ENCODE assay signal across 29 cellular contexts in the genomic region with DNA sequence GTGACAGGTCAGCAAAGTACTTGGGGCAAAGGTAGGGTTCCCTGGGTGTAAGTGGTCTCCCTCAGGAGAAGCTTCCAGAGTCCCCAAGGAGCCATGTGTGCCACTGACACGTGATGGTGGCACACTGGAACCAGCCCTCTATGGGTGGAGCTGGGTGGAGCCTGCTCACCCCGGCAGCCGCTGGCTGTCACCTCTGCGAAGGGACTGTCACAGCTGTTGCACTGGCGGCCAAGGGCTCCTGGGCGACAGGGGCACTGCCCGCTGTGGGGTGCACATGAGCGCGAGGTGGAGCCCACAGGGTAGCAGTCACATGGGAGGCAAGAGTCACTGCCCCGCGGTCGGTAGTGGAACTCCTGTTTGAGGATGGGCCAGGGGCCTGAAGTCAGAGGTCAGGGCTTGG. TPM values are rescaled to one million over a fixed set of nuclear protein-coding genes. Genes with fewer than 3 reads are reported as not detected.
DNase-seq lines count a peak whose midpoint lies in the region; ATAC-seq, FAIRE-seq and TF ChIP-seq lines count a peak whose summit lies in the region.
"Had no signal": no experiment of that assay in that cellular context is flagged by ENCODE, and none has a peak within 500 bp of the region (broad histone marks: within the 10 kb centered on the region; RNA-seq: fewer than 3 reads in every experiment).

No MANE protein-coding gene starts in this region.

- H3K79me2 ChIP-seq in GM12878 (ENCODE audit: control insufficient read depth, insufficient read depth, low read length) (no peaks in the 10 kb centered on the region), neural progenitor cell (ENCODE audit: low read depth) (no peaks in the 10 kb centered on the region)

- RAD21 ChIA-PET in GM12878 (lab: Charles Lee; ENCODE audit: unreplicated experiment) = no interaction called here

- CTCF ChIA-PET in GM12878 (lab: Yijun Ruan, JAX) = no interaction called here

- no peak overlapping the region for H3K27ac ChIP-seq in GM12878 (ENCODE audit: control insufficient read depth, insufficient read depth)
- no peak overlapping the region for H3K27ac ChIP-seq in neural progenitor cell
- no peak overlapping the region for H3K27ac ChIP-seq in testis
- H3K27ac ChIP-seq: BLaER1, SK-N-MC had no signal

- no peak for TF ChIP-seq CTCF in GM12878 (IDR thresholded peaks at IDR 0.05 in 2 of 3, conservative IDR thresholded peaks at IDR 0.05 in 1 of 3; ENCODE audit: control insufficient read depth in 2 of 3, extremely low read depth in 1 of 3, insufficient read depth in 1 of 3, low read depth in 3 of 3, low read length in 3 of 3)
- no peak for TF ChIP-seq CTCF in neural progenitor cell (IDR thresholded peaks at IDR 0.05)
- no peak for TF ChIP-seq CTCF in testis (IDR thresholded peaks at IDR 0.05)

- H3K4me3 Mint-ChIP-seq in neural progenitor cell = peak overlapping the region; percentile 66
- H3K4me3 Mint-ChIP-seq in activated T-helper 1 cell treated with anti-CD3 and anti-CD28 coated beads, Interleukin-12 subunit alpha, Interleukin-12 subunit beta, Interleukin-2, Interleukin-4 antibody, amounts not matched to agents 30 ng/mL and 10 ng/mL and 1 ng/mL, durations not matched to agents 14 hours and 24 hours and 36 hours = no peak overlapping the region

- H3K9me3 ChIP-seq in GM12878 (replicated peaks; ENCODE audit: control insufficient read depth, insufficient read depth, low read length) (no peaks in the 10 kb centered on the region), neural progenitor cell (ENCODE audit: low read depth) (no peaks in the 10 kb centered on the region), testis (no peaks in the 10 kb centered on the region)
- H3K9me3 ChIP-seq: BLaER1, MG63 had no signal

- no peak for TF ChIP-seq EP300 in GM12878 (IDR thresholded peaks at IDR 0.05; ENCODE audit: borderline replicate concordance in 1 of 2, control insufficient read depth in 1 of 2, low read depth in 2 of 2, low read length in 2 of 2)

- H3K27me3 ChIP-seq in GM12878 (replicated peaks in 1 of 2; ENCODE audit: control insufficient read depth in 2 of 2, insufficient read depth in 2 of 2, low read length in 1 of 2) = peaks cover 0 to 2% of the 10 kb centered on the region in 2 experiments; a peak in 1 of 4 replicates
- peaks cover 8% of the 10 kb centered on the region for H3K27me3 ChIP-seq in neural progenitor cell
- H3K27me3 ChIP-seq in testis = no peaks in the 10 kb centered on the region
- H3K27me3 ChIP-seq: BLaER1, MG63 had no signal

- in situ Hi-C loops in GM12878 (cut with MboI) = no loop called here

- H3F3A ChIP-seq in neural progenitor cell (ENCODE audit: low read depth) = peaks cover 7% of the 10 kb centered on the region

- SMC1A ChIA-PET in GM12878 (lab: Charles Lee; ENCODE audit: uncharacterized antibody, unreplicated experiment) = interaction anchor here (1.4 kb wide), 1 partner anchor 16 kb away, joined by 3 read pairs; the partner anchor contains the start of gene SLC26A6

- no peak for FAIRE-seq in GM12878 (lab: Jason Lieb, UNC)
- FAIRE-seq: H54 had no signal

- H3K36me3 ChIP-seq in GM12878 (ENCODE audit: control insufficient read depth in 2 of 2, insufficient read depth in 2 of 2, low read length in 1 of 2) (no peaks in the 10 kb centered on the region), neural progenitor cell (no peaks in the 10 kb centered on the region), testis (ENCODE audit: low read depth, missing control alignments) (no peaks in the 10 kb centered on the region)
- H3K36me3 ChIP-seq: BLaER1, MG63 had no signal

- peaks cover 14% of the 10 kb centered on the region for H3K4me1 Mint-ChIP-seq in neural progenitor cell
- H3K4me1 Mint-ChIP-seq in activated T-helper 1 cell treated with anti-CD3 and anti-CD28 coated beads, Interleukin-12 subunit alpha, Interleukin-12 subunit beta, Interleukin-2, Interleukin-4 antibody, amounts not matched to agents 30 ng/mL and 10 ng/mL and 1 ng/mL, durations not matched to agents 14 hours and 24 hours and 36 hours (ENCODE audit: low read depth) = peaks cover 7% of the 10 kb centered on the region

- H3K4me3 ChIP-seq in GM12878 = no peak overlapping the region
- H3K4me3 ChIP-seq in neural progenitor cell = no peak overlapping the region
- H3K4me3 ChIP-seq in testis = no peak overlapping the region
- H3K4me3 ChIP-seq: BLaER1, MG63, SK-N-MC had no signal

- intact Hi-C loops in GM12878 (cut with micrococcal nuclease; ENCODE audit: unreplicated experiment) = no loop called here
- intact Hi-C loops in activated T-helper 1 cell treated with anti-CD3 and anti-CD28 coated beads, Interleukin-12 subunit alpha, Interleukin-12 subunit beta, Interleukin-2, Interleukin-4 antibody, amounts not matched to agents 30 ng/mL and 10 ng/mL and 1 ng/mL, durations not matched to agents 14 hours and 24 hours and 36 hours (cut with micrococcal nuclease) = no loop called here
- intact Hi-C loops in testis (cut with DNase I; ENCODE audit: low total_unique reads) = no loop called here

- no peaks in the 10 kb centered on the region for H3K9me3 Mint-ChIP-seq in neural progenitor cell
- no peaks in the 10 kb centered on the region for H3K9me3 Mint-ChIP-seq in activated T-helper 1 cell treated with anti-CD3 and anti-CD28 coated beads, Interleukin-12 subunit alpha, Interleukin-12 subunit beta, Interleukin-2, Interleukin-4 antibody, amounts not matched to agents 30 ng/mL and 10 ng/mL and 1 ng/mL, durations not matched to agents 14 hours and 24 hours and 36 hours
- H3K9me3 Mint-ChIP-seq: CD4-positive, alpha-beta memory T cell had no signal

- DNase-seq in HT-29 (ENCODE audit: low spot score) (peak; percentile 13), GM12878 (ENCODE audit: low read depth, low spot score) (no peak), neural progenitor cell (ENCODE audit: low spot score) (no peak), testis (no peak), NCI-H526 treated with DMSO at 0.1 percent for 48 hours (lab: John Stamatoyannopoulos, UW) (no peak)
- DNase-seq in activated T-helper 1 cell treated with anti-CD3 and anti-CD28 coated beads, Interleukin-12 subunit alpha, Interleukin-12 subunit beta, Interleukin-2, Interleukin-4 antibody, amounts not matched to agents 30 ng/mL and 10 ng/mL and 1 ng/mL, durations not matched to agents 14 hours and 24 hours and 36 hours (ENCODE audit: low spot score) = no peak
- DNase-seq: CD4-positive, alpha-beta memory T cell; COR-L47; DMS53; IMR-90; KG1; MG63; NCI-H1105 treated with DMSO at 0.1 percent for 48 hours; NCI-H146; NCI-H1930; NCI-H446; NCI-H524 treated with DMSO at 0.1 percent for 48 hours; NCI-H82; NK-92 treated with Interleukin-12 subunit alpha and Interleukin-12 subunit beta, amount 100 ng/mL, for 24 hours; PC-3; SHP77 treated with DMSO at 0.1 percent for 48 hours had no signal

- 54% methylated on average over 12 of the region's 12 CpGs for WGBS in GM12878 (ENCODE audit: insufficient coverage, insufficient replicate concordance, low lambda C conversion rate, missing lambda C conversion rate)
- 91% methylated on average over 10 to 12 of the region's 12 CpGs for WGBS in testis, 2 donors

- POLR2A ChIA-PET in GM12878 (lab: Charles Lee) = no interaction called here

- 0 out of 3 replicates have a peak, but pooled peaks have one; percentile 16 for ATAC-seq in GM12878
- ATAC-seq: PC-3 had no signal

- no peak overlapping the region for H3K4me2 ChIP-seq in GM12878 (ENCODE audit: control insufficient read depth, insufficient read depth)
- H3K4me2 ChIP-seq in neural progenitor cell = no peak overlapping the region
- H3K4me2 ChIP-seq: BLaER1 had no signal

- H3K9ac ChIP-seq in GM12878 (ENCODE audit: control insufficient read depth, insufficient read depth, low read length) (no peak overlapping the region), neural progenitor cell (no peak overlapping the region)
- H3K9ac ChIP-seq: BLaER1 had no signal

- H2AFZ ChIP-seq in GM12878 (ENCODE audit: control insufficient read depth, low read depth, low read length) = no peak overlapping the region
- H2AFZ ChIP-seq in neural progenitor cell (replicated peaks) = no peak overlapping the region

- peaks cover 22% of the 10 kb centered on the region for H3K36me3 Mint-ChIP-seq in neural progenitor cell
- H3K36me3 Mint-ChIP-seq in activated T-helper 1 cell treated with anti-CD3 and anti-CD28 coated beads, Interleukin-12 subunit alpha, Interleukin-12 subunit beta, Interleukin-2, Interleukin-4 antibody, amounts not matched to agents 30 ng/mL and 10 ng/mL and 1 ng/mL, durations not matched to agents 14 hours and 24 hours and 36 hours (ENCODE audit: low read depth) = peaks cover 4% of the 10 kb centered on the region
- H3K36me3 Mint-ChIP-seq: CD4-positive, alpha-beta memory T cell had no signal

- no TSS peak for BruUV-seq in GM12878 (replicated peaks; lab: Mats Ljungman, UMichigan)

- no peak overlapping the region for H3K27ac Mint-ChIP-seq in neural progenitor cell
- H3K27ac Mint-ChIP-seq in activated T-helper 1 cell treated with anti-CD3 and anti-CD28 coated beads, Interleukin-12 subunit alpha, Interleukin-12 subunit beta, Interleukin-2, Interleukin-4 antibody, amounts not matched to agents 30 ng/mL and 10 ng/mL and 1 ng/mL, durations not matched to agents 14 hours and 24 hours and 36 hours = no peak overlapping the region

- no peak for TF ChIP-seq RAD21 in GM12878 (IDR thresholded peaks at IDR 0.05; ENCODE audit: insufficient read depth, low read depth, low read length)

- H4K20me1 ChIP-seq in GM12878 (ENCODE audit: control insufficient read depth, insufficient read depth) = no peaks in the 10 kb centered on the region; the same call in 1 of the 2 replicates
- peaks cover 16% of the 10 kb centered on the region for H4K20me1 ChIP-seq in neural progenitor cell (ENCODE audit: low read depth)
- H4K20me1 ChIP-seq: BLaER1 had no signal

- H3K4me1 ChIP-seq in GM12878 (ENCODE audit: control insufficient read depth, insufficient read depth, low read length) (no peaks in the 10 kb centered on the region), neural progenitor cell (peaks cover 5% of the 10 kb centered on the region), testis (peaks cover under 1% of the 10 kb centered on the region)

- TF ChIP-seq POLR2A in GM12878 (IDR thresholded peaks at IDR 0.05; ENCODE audit: low read depth, low read length) = no peak
- TF ChIP-seq POLR2A in testis (IDR thresholded peaks at IDR 0.05) = no peak

- peaks cover 7% of the 10 kb centered on the region for H3K27me3 Mint-ChIP-seq in neural progenitor cell (ENCODE audit: insufficient read depth, low read depth)
- H3K27me3 Mint-ChIP-seq in activated T-helper 1 cell treated with anti-CD3 and anti-CD28 coated beads, Interleukin-12 subunit alpha, Interleukin-12 subunit beta, Interleukin-2, Interleukin-4 antibody, amounts not matched to agents 30 ng/mL and 10 ng/mL and 1 ng/mL, durations not matched to agents 14 hours and 24 hours and 36 hours (ENCODE audit: insufficient read depth) = peaks cover 2% of the 10 kb centered on the region
- H3K27me3 Mint-ChIP-seq: CD4-positive, alpha-beta memory T cell had no signal

RNA-seq across cellular contexts. Expression of gene CELSR3, which starts 12.0 kb away (rescaled TPM):
- 9.9 and 12.5 TPM in 2 replicates for total RNA-seq in HT-29 (2014; rRNA removed; shearing (Covaris generic))
- 5.4 and 7.9 TPM in 2 replicates for total RNA-seq in GM12878 (2013; cell fraction: nucleolus; rRNA removed)
- total RNA-seq in GM12878 (2014; rRNA removed) (0.82 and 0.96 TPM in 2 replicates), GM12878 (2014; rRNA removed; fragmentation: Illumina TruSeq; extraction: Trizol) (0.37 and 0.58 TPM in 2 replicates), GM12878 (2021) (1.6 TPM in 2 replicates), neural progenitor cell (ENCODE audit: low replicate concordance) (9.9 and 22.3 TPM in 2 replicates), testis (10 to 100 TPM; 14.3 to 17.5 TPM)
- 0.31 TPM for polyA plus RNA-seq in GM12878 (2011; ENCODE audit: low read depth)
- polyA plus RNA-seq in GM12878 (2011; rRNA removed) (0.65 and 1.1 TPM in 2 replicates), GM12878 (2014; fragmentation: Illumina TruSeq; extraction: Trizol) (0.48 and 0.56 TPM in 2 replicates), GM12878 (2014; fragmentation: Nextera tagmentation; extraction: Ambion mirVana) (under 1 TPM; 0.08 to 0.18 TPM), GM12878 (2014; rRNA removed) (1.2 and 1.6 TPM in 2 replicates), GM12878 (2016; fragmentation: Nextera tagmentation; extraction: Ambion mirVana) (under 1 TPM; 0.34 to 0.35 TPM), testis (ENCODE audit: insufficient read depth, low read depth, low replicate concordance) (13.5 TPM)
- polyA plus RNA-seq in GM12878 (2011; cell fraction: cytosol; rRNA removed) = 1.9 and 2.3 TPM in 2 replicates
- polyA plus RNA-seq in GM12878 (2011; cell fraction: nucleus; rRNA removed) = 12.5 and 14.4 TPM in 2 replicates
- polyA plus RNA-seq in GM12878 (2012) = 0.61 and 0.76 TPM in 2 replicates
- polyA minus RNA-seq in GM12878 (2011; rRNA and poly(A)+ RNA removed) = 3.7 and 4.9 TPM in 2 replicates
- 2.1 and 2.3 TPM in 2 replicates for polyA minus RNA-seq in GM12878 (2011; cell fraction: cytosol; rRNA and poly(A)+ RNA removed)
- polyA minus RNA-seq in GM12878 (2011; cell fraction: nucleus; rRNA and poly(A)+ RNA removed) = 5.9 and 8.3 TPM in 2 replicates
- 11.6 and 11.7 TPM in 2 replicates for total RNA-seq in activated T-helper 1 cell treated with anti-CD3 and anti-CD28 coated beads, Interleukin-12 subunit alpha, Interleukin-12 subunit beta, Interleukin-2, Interleukin-4 antibody, amounts not matched to agents 30 ng/mL and 10 ng/mL and 1 ng/mL, durations not matched to agents 14 hours and 24 hours and 36 hours

RNA-seq across cellular contexts. Expression of gene SLC26A6, which starts 15.5 kb away (rescaled TPM):
- total RNA-seq in HT-29 (2014; rRNA removed; shearing (Covaris generic)) = 28.3 and 32.1 TPM in 2 replicates
- 57.6 and 65.8 TPM in 2 replicates for total RNA-seq in GM12878 (2013; cell fraction: nucleolus; rRNA removed)
- 17.1 and 17.8 TPM in 2 replicates for total RNA-seq in GM12878 (2014; rRNA removed)
- 7.2 and 7.8 TPM in 2 replicates for total RNA-seq in GM12878 (2014; rRNA removed; fragmentation: Illumina TruSeq; extraction: Trizol)
- total RNA-seq in GM12878 (2021) = 18.8 and 24.9 TPM in 2 replicates
- 27.7 TPM for polyA plus RNA-seq in GM12878 (2011; ENCODE audit: low read depth)
- polyA plus RNA-seq in GM12878 (2011; rRNA removed) = 10.5 and 16.5 TPM in 2 replicates
- polyA plus RNA-seq in GM12878 (2011; cell fraction: cytosol; rRNA removed) = 22.3 and 25.6 TPM in 2 replicates
- polyA plus RNA-seq in GM12878 (2011; cell fraction: nucleus; rRNA removed) = 366 and 387 TPM in 2 replicates
- polyA plus RNA-seq in GM12878 (2012) = 18.0 and 22.4 TPM in 2 replicates
- polyA plus RNA-seq in GM12878 (2014; fragmentation: Illumina TruSeq; extraction: Trizol) = 8.9 and 11.9 TPM in 2 replicates
- 1 to 10 TPM; 2.1 to 2.9 TPM for polyA plus RNA-seq in GM12878 (2014; fragmentation: Nextera tagmentation; extraction: Ambion mirVana)
- 20.6 and 22.5 TPM in 2 replicates for polyA plus RNA-seq in GM12878 (2014; rRNA removed)
- polyA plus RNA-seq in GM12878 (2016; fragmentation: Nextera tagmentation; extraction: Ambion mirVana) = 10 to 100 TPM; 11.2 to 14.7 TPM
- 21.0 and 31.1 TPM in 2 replicates for polyA minus RNA-seq in GM12878 (2011; rRNA and poly(A)+ RNA removed)
- polyA minus RNA-seq in GM12878 (2011; cell fraction: cytosol; rRNA and poly(A)+ RNA removed) = 8.4 and 9.1 TPM in 2 replicates
- 69.9 and 92.4 TPM in 2 replicates for polyA minus RNA-seq in GM12878 (2011; cell fraction: nucleus; rRNA and poly(A)+ RNA removed)
- 42.5 and 78.9 TPM in 2 replicates for total RNA-seq in neural progenitor cell (ENCODE audit: low replicate concordance)
- 46.3 and 52.8 TPM in 2 replicates for total RNA-seq in activated T-helper 1 cell treated with anti-CD3 and anti-CD28 coated beads, Interleukin-12 subunit alpha, Interleukin-12 subunit beta, Interleukin-2, Interleukin-4 antibody, amounts not matched to agents 30 ng/mL and 10 ng/mL and 1 ng/mL, durations not matched to agents 14 hours and 24 hours and 36 hours
- total RNA-seq in testis = 10 to 100 TPM; 24.6 to 32.9 TPM
- 12.3 TPM for polyA plus RNA-seq in testis (ENCODE audit: insufficient read depth, low read depth, low replicate concordance)

RNA-seq across cellular contexts. Expression of gene TMEM89, which starts 29.2 kb away (rescaled TPM):
- not detected in 2 replicates for total RNA-seq in HT-29 (2014; rRNA removed; shearing (Covaris generic))
- total RNA-seq in GM12878 (2013; cell fraction: nucleolus; rRNA removed) = not detected in 2 replicates
- not detected in 2 replicates for total RNA-seq in GM12878 (2014; rRNA removed)
- not detected in 2 replicates for total RNA-seq in GM12878 (2014; rRNA removed; fragmentation: Illumina TruSeq; extraction: Trizol)
- total RNA-seq in GM12878 (2021) = not detected in 2 replicates
- not detected for polyA plus RNA-seq in GM12878 (2011; ENCODE audit: low read depth)
- not detected in 2 replicates for polyA plus RNA-seq in GM12878 (2011; rRNA removed)
- not detected in 2 replicates for polyA plus RNA-seq in GM12878 (2011; cell fraction: cytosol; rRNA removed)
- polyA plus RNA-seq in GM12878 (2011; cell fraction: nucleus; rRNA removed) = 0.70 and 0.76 TPM in 2 replicates
- polyA plus RNA-seq in GM12878 (2012) = not detected in 2 replicates
- not detected in 2 replicates for polyA plus RNA-seq in GM12878 (2014; fragmentation: Illumina TruSeq; extraction: Trizol)
- polyA plus RNA-seq in GM12878 (2014; fragmentation: Nextera tagmentation; extraction: Ambion mirVana) = not detected
- not detected in 2 replicates for polyA plus RNA-seq in GM12878 (2014; rRNA removed)
- polyA plus RNA-seq in GM12878 (2016; fragmentation: Nextera tagmentation; extraction: Ambion mirVana) = not detected
- not detected in 2 replicates for polyA minus RNA-seq in GM12878 (2011; rRNA and poly(A)+ RNA removed)
- not detected in 2 replicates for polyA minus RNA-seq in GM12878 (2011; cell fraction: cytosol; rRNA and poly(A)+ RNA removed)
- not detected in 2 replicates for polyA minus RNA-seq in GM12878 (2011; cell fraction: nucleus; rRNA and poly(A)+ RNA removed)
- not detected in 2 replicates for total RNA-seq in neural progenitor cell (ENCODE audit: low replicate concordance)
- total RNA-seq in activated T-helper 1 cell treated with anti-CD3 and anti-CD28 coated beads, Interleukin-12 subunit alpha, Interleukin-12 subunit beta, Interleukin-2, Interleukin-4 antibody, amounts not matched to agents 30 ng/mL and 10 ng/mL and 1 ng/mL, durations not matched to agents 14 hours and 24 hours and 36 hours = 1.6 TPM in 1 of 2 replicates, not detected in the other
- total RNA-seq in testis = 10 to 100 TPM in 1 of 2 donors, 1 to 10 TPM in 1; 8.7 to 14.8 TPM
- 16.1 TPM for polyA plus RNA-seq in testis (ENCODE audit: insufficient read depth, low read depth, low replicate concordance)
- total RNA-seq: A172; CD4-positive, alpha-beta memory T cell; Daoy; G401; HT1080; IMR-90; PC-3; RPMI7951 had no signal
- polyA plus RNA-seq: CD4-positive, alpha-beta memory T cell had no signal

RNA-seq across cellular contexts. Expression of gene NCKIPSD, which starts 35.0 kb away (rescaled TPM):
- 33.8 and 42.8 TPM in 2 replicates for total RNA-seq in HT-29 (2014; rRNA removed; shearing (Covaris generic))
- total RNA-seq in GM12878 (2013; cell fraction: nucleolus; rRNA removed) = 65.5 and 82.3 TPM in 2 replicates
- total RNA-seq in GM12878 (2014; rRNA removed) (16.3 and 20.8 TPM in 2 replicates), GM12878 (2014; rRNA removed; fragmentation: Illumina TruSeq; extraction: Trizol) (7.5 and 7.7 TPM in 2 replicates), GM12878 (2021) (18.9 and 20.1 TPM in 2 replicates), neural progenitor cell (ENCODE audit: low replicate concordance) (32.8 and 69.1 TPM in 2 replicates), testis (10 to 100 TPM; 69.4 to 81.3 TPM)
- polyA plus RNA-seq in GM12878 (2011; ENCODE audit: low read depth) = 13.0 TPM
- polyA plus RNA-seq in GM12878 (2011; rRNA removed) (16.2 and 31.6 TPM in 2 replicates), GM12878 (2014; fragmentation: Illumina TruSeq; extraction: Trizol) (5.3 and 11.7 TPM in 2 replicates), GM12878 (2014; fragmentation: Nextera tagmentation; extraction: Ambion mirVana) (1 to 10 TPM in 1 of 2 experiments, under 1 TPM in 1; 0.93 to 2.9 TPM), GM12878 (2014; rRNA removed) (16.8 and 17.7 TPM in 2 replicates), GM12878 (2016; fragmentation: Nextera tagmentation; extraction: Ambion mirVana) (10 to 100 TPM; 14.9 to 15.5 TPM), testis (ENCODE audit: insufficient read depth, low read depth, low replicate concordance) (30.1 TPM)
- polyA plus RNA-seq in GM12878 (2011; cell fraction: cytosol; rRNA removed) = 52.6 and 60.3 TPM in 2 replicates
- polyA plus RNA-seq in GM12878 (2011; cell fraction: nucleus; rRNA removed) = 89.0 and 106 TPM in 2 replicates
- polyA plus RNA-seq in GM12878 (2012) = 25.0 and 32.9 TPM in 2 replicates
- polyA minus RNA-seq in GM12878 (2011; rRNA and poly(A)+ RNA removed) = 55.8 and 74.9 TPM in 2 replicates
- 18.8 and 26.7 TPM in 2 replicates for polyA minus RNA-seq in GM12878 (2011; cell fraction: cytosol; rRNA and poly(A)+ RNA removed)
- 39.7 and 45.0 TPM in 2 replicates for polyA minus RNA-seq in GM12878 (2011; cell fraction: nucleus; rRNA and poly(A)+ RNA removed)
- 40.8 and 45.5 TPM in 2 replicates for total RNA-seq in activated T-helper 1 cell treated with anti-CD3 and anti-CD28 coated beads, Interleukin-12 subunit alpha, Interleukin-12 subunit beta, Interleukin-2, Interleukin-4 antibody, amounts not matched to agents 30 ng/mL and 10 ng/mL and 1 ng/mL, durations not matched to agents 14 hours and 24 hours and 36 hours

RNA-seq across cellular contexts. Expression of gene UQCRC1, which starts 41.3 kb away (rescaled TPM):
- total RNA-seq in HT-29 (2014; rRNA removed; shearing (Covaris generic)) = 210 and 212 TPM in 2 replicates
- 116 and 131 TPM in 2 replicates for total RNA-seq in GM12878 (2013; cell fraction: nucleolus; rRNA removed)
- total RNA-seq in GM12878 (2014; rRNA removed) (220 and 233 TPM in 2 replicates), GM12878 (2014; rRNA removed; fragmentation: Illumina TruSeq; extraction: Trizol) (210 and 214 TPM in 2 replicates), GM12878 (2021) (254 and 259 TPM in 2 replicates), neural progenitor cell (ENCODE audit: low replicate concordance) (240 and 246 TPM in 2 replicates), testis (100 to 1,000 TPM; 282 to 287 TPM)
- 161 TPM for polyA plus RNA-seq in GM12878 (2011; ENCODE audit: low read depth)
- polyA plus RNA-seq in GM12878 (2011; rRNA removed) (274 and 426 TPM in 2 replicates), GM12878 (2014; fragmentation: Illumina TruSeq; extraction: Trizol) (161 and 223 TPM in 2 replicates), GM12878 (2014; fragmentation: Nextera tagmentation; extraction: Ambion mirVana) (100 to 1,000 TPM; 116 to 188 TPM), GM12878 (2014; rRNA removed) (197 and 221 TPM in 2 replicates), GM12878 (2016; fragmentation: Nextera tagmentation; extraction: Ambion mirVana) (100 to 1,000 TPM; 374 to 394 TPM), testis (ENCODE audit: insufficient read depth, low read depth, low replicate concordance) (281 TPM)
- polyA plus RNA-seq in GM12878 (2011; cell fraction: cytosol; rRNA removed) = 735 and 759 TPM in 2 replicates
- 689 and 765 TPM in 2 replicates for polyA plus RNA-seq in GM12878 (2011; cell fraction: nucleus; rRNA removed)
- polyA plus RNA-seq in GM12878 (2012) = 161 and 177 TPM in 2 replicates
- 768 and 828 TPM in 2 replicates for polyA minus RNA-seq in GM12878 (2011; rRNA and poly(A)+ RNA removed)
- polyA minus RNA-seq in GM12878 (2011; cell fraction: cytosol; rRNA and poly(A)+ RNA removed) = 156 and 188 TPM in 2 replicates
- 135 and 197 TPM in 2 replicates for polyA minus RNA-seq in GM12878 (2011; cell fraction: nucleus; rRNA and poly(A)+ RNA removed)
- total RNA-seq in activated T-helper 1 cell treated with anti-CD3 and anti-CD28 coated beads, Interleukin-12 subunit alpha, Interleukin-12 subunit beta, Interleukin-2, Interleukin-4 antibody, amounts not matched to agents 30 ng/mL and 10 ng/mL and 1 ng/mL, durations not matched to agents 14 hours and 24 hours and 36 hours = 191 and 193 TPM in 2 replicates
